Comparison of ENCODE assay signal across 19 cellular contexts in the genomic region with DNA sequence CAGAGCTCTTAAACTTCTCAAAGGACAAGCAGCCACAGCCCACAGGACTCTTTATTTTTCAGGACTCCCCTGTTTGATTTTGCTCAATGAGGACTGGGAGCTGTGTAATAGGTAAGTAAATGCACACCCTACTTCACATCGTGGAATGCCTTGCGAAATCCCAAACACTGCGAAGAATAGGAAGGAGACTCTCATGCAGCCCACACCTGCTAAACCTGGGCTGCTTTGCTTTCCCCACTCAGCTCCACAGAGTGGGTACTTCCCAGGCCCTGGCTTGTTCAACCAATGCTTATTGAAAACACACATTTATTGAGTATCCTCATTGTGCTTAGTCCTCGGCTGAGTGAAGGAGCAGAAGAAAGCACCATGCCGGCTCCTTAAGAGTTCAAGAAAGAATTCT.
DNase-seq lines count a peak whose midpoint lies in the region; ATAC-seq and TF ChIP-seq lines count a peak whose summit lies in the region.
"Had no signal": no experiment of that assay in that cellular context is flagged by ENCODE, and none has a peak within 500 bp of the region (broad histone marks: within the 10 kb centered on the region; RNA-seq: fewer than 3 reads in every experiment).

No MANE protein-coding gene starts in this region.

- H3K27ac Mint-ChIP-seq in activated CD8-positive, alpha-beta memory T cell treated with anti-CD3 and anti-CD28 coated beads, Interleukin-2, amount 10 ng/mL, durations not matched to agents 7 days and 5 days = no peak overlapping the region
- no peak overlapping the region for H3K27ac Mint-ChIP-seq in activated naive CD4-positive, alpha-beta T cell treated with anti-CD3 and anti-CD28 coated beads, Interleukin-2, amount 10 ng/mL, durations not matched to agents 7 days and 5 days
- H3K27ac Mint-ChIP-seq: B cell; CD8-positive, alpha-beta memory T cell; HFFc6 had no signal

- H3K36me3 ChIP-seq in left lung = no peaks in the 10 kb centered on the region
- no peaks in the 10 kb centered on the region for H3K36me3 ChIP-seq in upper lobe of right lung
- H3K36me3 ChIP-seq: BLaER1 treated with 17β-estradiol and CSF1 and Interleukin-3, amounts not matched to agents 10 nM and 100 nM had no signal

- CTCF ChIA-PET in activated CD8-positive, alpha-beta memory T cell treated with anti-CD3 and anti-CD28 coated beads, Interleukin-2, amount 10 ng/mL, durations not matched to agents 7 days and 5 days (lab: Charles Lee) = no interaction called here
- CTCF ChIA-PET in activated naive CD4-positive, alpha-beta T cell treated with anti-CD3 and anti-CD28 coated beads, Interleukin-2, amount 10 ng/mL, durations not matched to agents 7 days and 5 days (lab: Charles Lee) = no interaction called here

- H3K9me3 Mint-ChIP-seq in activated CD8-positive, alpha-beta memory T cell treated with anti-CD3 and anti-CD28 coated beads, Interleukin-2, amount 10 ng/mL, durations not matched to agents 7 days and 5 days (ENCODE audit: low read depth) = no peaks in the 10 kb centered on the region
- no peaks in the 10 kb centered on the region for H3K9me3 Mint-ChIP-seq in activated naive CD4-positive, alpha-beta T cell treated with anti-CD3 and anti-CD28 coated beads, Interleukin-2, amount 10 ng/mL, durations not matched to agents 7 days and 5 days
- H3K9me3 Mint-ChIP-seq: HFFc6 had no signal

- no peak overlapping the region for H3K4me3 Mint-ChIP-seq in activated CD8-positive, alpha-beta memory T cell treated with anti-CD3 and anti-CD28 coated beads, Interleukin-2, amount 10 ng/mL, durations not matched to agents 7 days and 5 days
- no peak overlapping the region for H3K4me3 Mint-ChIP-seq in activated naive CD4-positive, alpha-beta T cell treated with anti-CD3 and anti-CD28 coated beads, Interleukin-2, amount 10 ng/mL, durations not matched to agents 7 days and 5 days
- H3K4me3 Mint-ChIP-seq: B cell; CD8-positive, alpha-beta memory T cell; HFFc6 had no signal

- intact Hi-C loops in left lung (cut with DNase I) (no loop called here), upper lobe of right lung (cut with DNase I) (no loop called here)

- ATAC-seq in activated CD8-positive, alpha-beta memory T cell treated with anti-CD3 and anti-CD28 coated beads, Interleukin-2, amount 10 ng/mL, durations not matched to agents 7 days and 5 days = no peak
- ATAC-seq in left lung (peak; percentile 92), upper lobe of right lung (peak; percentile 89)
- ATAC-seq: GM12878, HCT116 had no signal

- no peaks in the 10 kb centered on the region for H3K27me3 ChIP-seq in left lung
- no peaks in the 10 kb centered on the region for H3K27me3 ChIP-seq in upper lobe of right lung
- H3K27me3 ChIP-seq: BLaER1 treated with 17β-estradiol and CSF1 and Interleukin-3, amounts not matched to agents 10 nM and 100 nM had no signal

- no peaks in the 10 kb centered on the region for H3K36me3 Mint-ChIP-seq in activated CD8-positive, alpha-beta memory T cell treated with anti-CD3 and anti-CD28 coated beads, Interleukin-2, amount 10 ng/mL, durations not matched to agents 7 days and 5 days
- H3K36me3 Mint-ChIP-seq in activated naive CD4-positive, alpha-beta T cell treated with anti-CD3 and anti-CD28 coated beads, Interleukin-2, amount 10 ng/mL, durations not matched to agents 7 days and 5 days = no peaks in the 10 kb centered on the region

- peak; percentile 35 for DNase-seq in activated CD8-positive, alpha-beta memory T cell treated with anti-CD3 and anti-CD28 coated beads, Interleukin-2, amount 10 ng/mL, durations not matched to agents 7 days and 5 days
- no peak for DNase-seq in activated CD8-positive, alpha-beta memory T cell treated with anti-CD3 and anti-CD28 coated beads, Interleukin-2, amount 50 U/mL, for 4 hours
- DNase-seq in left lung (peak in 1 of 2 donors; percentile 65), upper lobe of right lung (no peak), NCI-H1105 (lab: John Stamatoyannopoulos, UW) (no peak)
- no peak for DNase-seq in activated naive CD4-positive, alpha-beta T cell treated with anti-CD3 and anti-CD28 coated beads, Interleukin-2, amount 10 ng/mL, durations not matched to agents 7 days and 5 days
- DNase-seq: CD8-positive, alpha-beta memory T cell; COR-L47; DMS 273 treated with DMSO at 0.1 percent for 48 hours; DMS53; DND-41; EL; GM23248; HFFc6 had no signal

- H3K27ac ChIP-seq in left lung = no peak overlapping the region
- H3K27ac ChIP-seq in upper lobe of right lung = no peak overlapping the region
- H3K27ac ChIP-seq: BLaER1 treated with 17β-estradiol and CSF1 and Interleukin-3, amounts not matched to agents 10 nM and 100 nM; GM23248; HL-60 had no signal

- H3K27me3 Mint-ChIP-seq in activated CD8-positive, alpha-beta memory T cell treated with anti-CD3 and anti-CD28 coated beads, Interleukin-2, amount 10 ng/mL, durations not matched to agents 7 days and 5 days = peaks cover 28% of the 10 kb centered on the region
- H3K27me3 Mint-ChIP-seq in activated naive CD4-positive, alpha-beta T cell treated with anti-CD3 and anti-CD28 coated beads, Interleukin-2, amount 10 ng/mL, durations not matched to agents 7 days and 5 days = peaks cover 34% of the 10 kb centered on the region

- no peaks in the 10 kb centered on the region for H3K4me1 ChIP-seq in left lung
- no peaks in the 10 kb centered on the region for H3K4me1 ChIP-seq in upper lobe of right lung

- no peaks in the 10 kb centered on the region for H3K4me1 Mint-ChIP-seq in activated CD8-positive, alpha-beta memory T cell treated with anti-CD3 and anti-CD28 coated beads, Interleukin-2, amount 10 ng/mL, durations not matched to agents 7 days and 5 days
- H3K4me1 Mint-ChIP-seq in activated naive CD4-positive, alpha-beta T cell treated with anti-CD3 and anti-CD28 coated beads, Interleukin-2, amount 10 ng/mL, durations not matched to agents 7 days and 5 days = no peaks in the 10 kb centered on the region
- H3K4me1 Mint-ChIP-seq: B cell; CD8-positive, alpha-beta memory T cell had no signal

- TF ChIP-seq CTCF in left lung (IDR thresholded peaks at IDR 0.05) (no peak), upper lobe of right lung (IDR thresholded peaks at IDR 0.05) (no peak)

- peaks cover 0 to 4% of the 10 kb centered on the region in 2 donors for H3K9me3 ChIP-seq in left lung
- H3K9me3 ChIP-seq in upper lobe of right lung = no peaks in the 10 kb centered on the region

- H3K4me3 ChIP-seq in left lung (no peak overlapping the region), upper lobe of right lung (no peak overlapping the region)
- H3K4me3 ChIP-seq: BLaER1 treated with 17β-estradiol and CSF1 and Interleukin-3, amounts not matched to agents 10 nM and 100 nM; GM12878; GM23248 had no signal
